ENCODE assay signal across 29 cellular contexts in genomic region chr3:138846350-138846756, GRCh38. TPM values are rescaled to one million over a fixed set of nuclear protein-coding genes. Genes with fewer than 3 reads are reported as not detected.
DNase-seq lines count a peak whose midpoint lies in the region; ATAC-seq, FAIRE-seq and TF ChIP-seq lines count a peak whose summit lies in the region.
"Had no signal": no experiment of that assay in that cellular context is flagged by ENCODE, and none has a peak within 500 bp of the region (broad histone marks: within the 10 kb centered on the region; RNA-seq: fewer than 3 reads in every experiment).

No MANE protein-coding gene starts in this region.

- H3K4me1 ChIP-seq in HepG2 (ENCODE audit: insufficient read depth, low read length) = peaks cover 65% of the 10 kb centered on the region
- H3K4me1 ChIP-seq: A549, BLaER1, stomach, uterus had no signal

- H3K9ac ChIP-seq in HepG2 (ENCODE audit: insufficient read depth, low read depth, low read length) = peak overlapping the region; percentile 59
- H3K9ac ChIP-seq: BLaER1 had no signal

- no peaks in the 10 kb centered on the region for H3K9me3 ChIP-seq in HepG2 (ENCODE audit: low read length)
- H3K9me3 ChIP-seq: A549, ascending aorta, stomach, uterus had no signal

- peaks cover 0 to 2% (median 1%) of the 10 kb centered on the region in 3 donors for H3K27me3 Mint-ChIP-seq in CD14-positive monocyte (ENCODE audit: low read depth in 3 of 3)
- H3K27me3 Mint-ChIP-seq in WTC11 (ENCODE audit: low read depth) = no peaks in the 10 kb centered on the region
- no peaks in the 10 kb centered on the region for H3K27me3 Mint-ChIP-seq in type B pancreatic cell
- H3K27me3 Mint-ChIP-seq: memory B cell, progenitor cell of endocrine pancreas had no signal

- no peak for TF ChIP-seq CTCF in CD14-positive monocyte (IDR thresholded peaks at IDR 0.05)
- TF ChIP-seq CTCF in WTC11 (IDR thresholded peaks at IDR 0.05) = no peak
- no peak for TF ChIP-seq CTCF in HepG2 (CRISPR knock-in tag; IDR thresholded peaks at IDR 0.05)
- no peak for TF ChIP-seq CTCF in type B pancreatic cell (conservative IDR thresholded peaks at IDR 0.05)

- intact Hi-C loops in CD14-positive monocyte (cut with micrococcal nuclease) = loop anchor here in 1 of 2 donors (5.0 kb wide), 1 partner anchor 41 kb away; no protein-coding TSS in a partner anchor
- intact Hi-C loops in HepG2 (cut with micrococcal nuclease; ENCODE audit: unreplicated experiment) = loop anchor here (1.0 kb wide), 1 partner anchor 11 kb away; no protein-coding TSS in a partner anchor

- peak overlapping the region; percentile 78 for H3K27ac ChIP-seq in HepG2 (ENCODE audit: extremely low read length, insufficient read depth, low read length)
- H3K27ac ChIP-seq: A549, ascending aorta, BLaER1, stomach, uterus had no signal

- no peak for TF ChIP-seq RAD21 in HepG2 (CRISPR knock-in tag; IDR thresholded peaks at IDR 0.05)

- FAIRE-seq in HepG2 (lab: Jason Lieb, UNC) = no peak
- FAIRE-seq: A549 had no signal

- H3K27ac Mint-ChIP-seq in CD14-positive monocyte (peak overlapping the region; percentile 14 to 82 (median 74)), WTC11 (peak overlapping the region; percentile 98), type B pancreatic cell (no peak overlapping the region)
- H3K27ac Mint-ChIP-seq: activated naive CD4-positive, alpha-beta T cell treated with anti-CD3 and anti-CD28 coated beads, Interleukin-2, amount 10 ng/mL, durations not matched to agents 7 days and 5 days; memory B cell; natural killer cell had no signal

- BruUV-seq in HepG2 (replicated peaks; lab: Mats Ljungman, UMichigan) = no TSS peak

- TF ChIP-seq POLR2A in HepG2 (IDR thresholded peaks at IDR 0.05; ENCODE audit: insufficient read depth in 1 of 2, low read depth in 2 of 2, low read length in 2 of 2) = no peak

- H3K79me2 ChIP-seq in HepG2 (ENCODE audit: insufficient read depth, low read length) = no peaks in the 10 kb centered on the region

- no peak for DNase-seq in CD14-positive monocyte (ENCODE audit: low spot score)
- peak; percentile 78 for DNase-seq in KBM-7
- DNase-seq in WTC11 (ENCODE audit: low spot score) = no peak
- peak; percentile 25 for DNase-seq in HepG2 (ENCODE audit: low spot score)
- DNase-seq in activated gamma-delta T cell (lab: John Stamatoyannopoulos, UW) = no peak
- DNase-seq in type B pancreatic cell (ENCODE audit: extremely low spot score, unreplicated experiment) = no peak
- DNase-seq in mucosa of gallbladder (ENCODE audit: low spot score) = no peak
- DNase-seq: activated CD4-positive, CD25-positive, alpha-beta regulatory T cell; activated naive CD4-positive, alpha-beta T cell treated with anti-CD3 and anti-CD28 coated beads, Interleukin-2, amount 10 ng/mL, durations not matched to agents 7 days and 5 days; activated T-cell treated with anti-CD3 and anti-CD28 coated beads, Interleukin-2, amount 50 U/mL, for 4 hours; cerebellar nuclear complex; GF-D8; HCEC 1CT; natural killer cell; NCI-H1105 treated with DMSO at 0.1 percent for 48 hours; NCI-H2171; NCI-H526 treated with DMSO at 0.1 percent for 48 hours; SHP77; stimulated activated CD4-positive, alpha-beta T cell treated with anti-CD3 and anti-CD28 coated beads, Interleukin-4, amount 100 ng/mL, for 24 hours; stomach; T-helper 2 cell; uterus had no signal

- POLR2A ChIA-PET in WTC11 (lab: Charles Lee) (interaction anchor here (1.4 to 1.5 kb wide), 3 partner anchors 15 to 69 kb away, joined by 4 to 5 read pairs (median 5); no protein-coding TSS in a partner anchor), HepG2 (lab: Yijun Ruan, JAX) (interaction anchor here (1.4 to 2.6 kb wide), 7 partner anchors 8 to 252 kb away, joined by 5 to 82 read pairs (median 13); partner anchors contain the start of genes CEP70 and PIK3CB)

- H3K9me3 Mint-ChIP-seq in CD14-positive monocyte = no peaks in the 10 kb centered on the region
- no peaks in the 10 kb centered on the region for H3K9me3 Mint-ChIP-seq in WTC11
- H3K9me3 Mint-ChIP-seq in type B pancreatic cell = no peaks in the 10 kb centered on the region
- H3K9me3 Mint-ChIP-seq: activated naive CD4-positive, alpha-beta T cell treated with anti-CD3 and anti-CD28 coated beads, Interleukin-2, amount 10 ng/mL, durations not matched to agents 7 days and 5 days; activated T-cell treated with anti-CD3 and anti-CD28 coated beads, Interleukin-2, amount 50 U/mL, for 4 hours; memory B cell; natural killer cell had no signal

- no peaks in the 10 kb centered on the region for H4K20me1 ChIP-seq in HepG2 (ENCODE audit: insufficient read depth, low read length)
- H4K20me1 ChIP-seq: BLaER1 had no signal

- H3K4me3 ChIP-seq in HepG2 (replicated peaks in 1 of 3; ENCODE audit: insufficient read depth in 1 of 3, low read depth in 2 of 3, low read length in 3 of 3) = peak overlapping the region in 1 of 3 experiments; percentile 34; a peak in 1 of 6 replicates
- H3K4me3 ChIP-seq: A549, ascending aorta, BLaER1, skin epidermis, stomach, uterus had no signal

- no peak for TF ChIP-seq EP300 in HepG2 (IDR thresholded peaks at IDR 0.05; ENCODE audit: low read depth in 2 of 2, low read length in 2 of 2)
- no peak for TF ChIP-seq EP300 in HepG2 (CRISPR knock-in tag; IDR thresholded peaks at IDR 0.05; ENCODE audit: borderline replicate concordance)

- no peaks in the 10 kb centered on the region for H3K36me3 ChIP-seq in HepG2 (replicated peaks in 1 of 2; ENCODE audit: control insufficient read depth in 1 of 2, insufficient read depth in 2 of 2, low read length in 2 of 2)
- H3K36me3 ChIP-seq: ascending aorta, BLaER1, stomach, uterus had no signal

- CTCF ChIA-PET in WTC11 (lab: Charles Lee) (interaction anchor here (1.1 to 3.6 kb wide), 4 partner anchors 15 to 252 kb away, joined by 3 to 58 read pairs (median 6); partner anchors contain the start of gene CEP70), HepG2 (lab: Yijun Ruan, JAX; ENCODE audit: low intra/inter-chr PET ratio, low total read pairs) (no interaction called here)

- H3K36me3 Mint-ChIP-seq in CD14-positive monocyte (no peaks in the 10 kb centered on the region), WTC11 (no peaks in the 10 kb centered on the region), type B pancreatic cell (no peaks in the 10 kb centered on the region)
- H3K36me3 Mint-ChIP-seq: activated naive CD4-positive, alpha-beta T cell treated with anti-CD3 and anti-CD28 coated beads, Interleukin-2, amount 10 ng/mL, durations not matched to agents 7 days and 5 days; memory B cell; natural killer cell had no signal

- H3K4me3 Mint-ChIP-seq in CD14-positive monocyte = peak overlapping the region in 1 of 2 donors; percentile 77
- H3K4me3 Mint-ChIP-seq in WTC11 = peak overlapping the region; percentile 30
- no peak overlapping the region for H3K4me3 Mint-ChIP-seq in type B pancreatic cell
- H3K4me3 Mint-ChIP-seq: activated naive CD4-positive, alpha-beta T cell treated with anti-CD3 and anti-CD28 coated beads, Interleukin-2, amount 10 ng/mL, durations not matched to agents 7 days and 5 days; activated T-cell treated with anti-CD3 and anti-CD28 coated beads, Interleukin-2, amount 50 U/mL, for 4 hours; memory B cell; natural killer cell had no signal

- in situ Hi-C loops in KBM-7 (cut with MboI; ENCODE audit: low pct_unique_long_range_greater_than_20kb, low sequenced_read_pairs) = no loop called here
- in situ Hi-C loops in HepG2 (cut with HindIII; ENCODE audit: extremely low pct_ligation_motif_present, low pct_unique_long_range_greater_than_20kb) = no loop called here

- peak overlapping the region; percentile 66 for H3K4me2 ChIP-seq in HepG2 (ENCODE audit: low read depth, low read length)
- H3K4me2 ChIP-seq: A549, BLaER1 had no signal

- peak overlapping the region; percentile 33 for H2AFZ ChIP-seq in HepG2 (ENCODE audit: low read length)

- H3K4me1 Mint-ChIP-seq in CD14-positive monocyte = peaks cover 43% of the 10 kb centered on the region
- peaks cover 55% of the 10 kb centered on the region for H3K4me1 Mint-ChIP-seq in WTC11
- H3K4me1 Mint-ChIP-seq in type B pancreatic cell (ENCODE audit: unreplicated experiment) = no peaks in the 10 kb centered on the region
- H3K4me1 Mint-ChIP-seq: activated naive CD4-positive, alpha-beta T cell treated with anti-CD3 and anti-CD28 coated beads, Interleukin-2, amount 10 ng/mL, durations not matched to agents 7 days and 5 days; natural killer cell had no signal

- H3K27me3 ChIP-seq in HepG2 (ENCODE audit: control insufficient read depth in 1 of 2, insufficient read depth in 2 of 2, low read length in 2 of 2) = no peaks in the 10 kb centered on the region
- H3K27me3 ChIP-seq: ascending aorta, BLaER1, stomach, uterus had no signal

- ATAC-seq in WTC11 (peak; percentile 38), HepG2 (no peak), GM18870 (IDR thresholded peaks at IDR 0.05; ENCODE audit: unreplicated experiment) (no peak)
- ATAC-seq: A549; activated T-cell treated with anti-CD3 and anti-CD28 coated beads, Interleukin-2, amount 50 U/mL, for 4 hours had no signal

- WGBS in HepG2 (ENCODE audit: low lambda C conversion rate) = 60% methylated on average over 6 of the region's 6 CpGs

TF ChIP-seq in HepG2, 621 proteins besides CTCF, POLR2A, EP300 and RAD21 (continues in another document):
- no peak for TF ChIP-seq RFX1 (IDR thresholded peaks at IDR 0.05)

RNA-seq across cellular contexts. Expression of gene PIK3CB, which starts 11.6 kb away (rescaled TPM):
- polyA plus RNA-seq in CD14-positive monocyte (10 to 100 TPM; 20.4 to 33.6 TPM), HepG2 (2011; rRNA removed) (18.7 and 23.8 TPM in 2 replicates)
- total RNA-seq in WTC11 (2021) (36.0 to 40.0 TPM (median 38.5 TPM) in 3 replicates), HepG2 (2016; rRNA removed; fragmentation: Illumina TruSeq; extraction: Trizol) (6.6 and 18.6 TPM in 2 replicates), type B pancreatic cell (ENCODE audit: low replicate concordance) (14.8 and 16.7 TPM in 2 replicates), mucosa of gallbladder (28.9 TPM)
- total RNA-seq in HepG2 (2016; cell fraction: cytosol; rRNA removed; fragmentation: Illumina TruSeq; extraction: Trizol; ENCODE audit: low read depth) = 6.5 and 9.2 TPM in 2 replicates
- 6.4 and 18.1 TPM in 2 replicates for total RNA-seq in HepG2 (2016; cell fraction: insoluble cytoplasmic fraction; rRNA removed; fragmentation: Illumina TruSeq; extraction: Trizol)
- total RNA-seq in HepG2 (2016; cell fraction: membrane; rRNA removed; fragmentation: Illumina TruSeq; extraction: Trizol) = 13.7 and 13.9 TPM in 2 replicates
- 12.3 and 14.6 TPM in 2 replicates for total RNA-seq in HepG2 (2016; cell fraction: nucleus; rRNA removed; fragmentation: Illumina TruSeq; extraction: Trizol)
- 10.9 and 18.4 TPM in 2 replicates for polyA plus RNA-seq in HepG2 (2011; cell fraction: cytosol; rRNA removed)
- polyA plus RNA-seq in HepG2 (2011; cell fraction: nucleus; rRNA removed) = 13.0 and 17.3 TPM in 2 replicates
- 47.5 and 53.4 TPM in 2 replicates for polyA plus RNA-seq in HepG2 (2012)
- 2.2 and 2.4 TPM in 2 replicates for polyA plus RNA-seq in HepG2 (2016; cell fraction: cytosol; fragmentation: Illumina TruSeq; extraction: Trizol; ENCODE audit: low read depth)
- 23.5 TPM in 2 replicates for polyA plus RNA-seq in HepG2 (2016; cell fraction: insoluble cytoplasmic fraction; fragmentation: Illumina TruSeq; extraction: Trizol; ENCODE audit: low read depth)
- 7.7 and 9.3 TPM in 2 replicates for polyA plus RNA-seq in HepG2 (2016; cell fraction: membrane; fragmentation: Illumina TruSeq; extraction: Trizol; ENCODE audit: low read depth)
- polyA plus RNA-seq in HepG2 (2016; cell fraction: nucleus; fragmentation: Illumina TruSeq; extraction: Trizol; ENCODE audit: insufficient read depth, low read depth) = 13.6 and 13.7 TPM in 2 replicates
- polyA minus RNA-seq in HepG2 (2011; rRNA and poly(A)+ RNA removed; ENCODE audit: low replicate concordance) = 9.4 and 18.8 TPM in 2 replicates
- 29.0 and 40.8 TPM in 2 replicates for polyA minus RNA-seq in HepG2 (2011; cell fraction: cytosol; rRNA and poly(A)+ RNA removed)
- 74.0 and 78.9 TPM in 2 replicates for polyA minus RNA-seq in HepG2 (2011; cell fraction: nucleus; rRNA and poly(A)+ RNA removed)

Comparison
In these comparisons a context has a peak if more than half of its experiments do, and no peak if none do; other contexts are left out.
1. DNase-seq: peak in KBM-7 (single experiment) and HepG2 (single experiment); none in CD14-positive monocyte (single experiment), WTC11 (single experiment), activated gamma-delta T cell (single experiment), type B pancreatic cell (single experiment) and mucosa of gallbladder (single experiment).